In genomic region chr15:86002444-86002843, GRCh38 we compare ENCODE assay signal across 29 cellular contexts.
A peak's percentile ranks its signal among the peaks of the same experiment; 100 is the strongest.
DNase-seq lines count a peak whose midpoint lies in the region; ATAC-seq, FAIRE-seq and TF ChIP-seq lines count a peak whose summit lies in the region.
"Had no signal": no experiment of that assay in that cellular context is flagged by ENCODE, and none has a peak within 500 bp of the region (broad histone marks: within the 10 kb centered on the region; RNA-seq: fewer than 3 reads in every experiment).

No MANE protein-coding gene starts in this region.

- DNase-seq in mammary epithelial cell (peak; percentile 20), breast epithelium (ENCODE audit: low spot score in 2 of 2) (no peak), NCI-H524 treated with DMSO at 0.1 percent for 48 hours (lab: John Stamatoyannopoulos, UW) (peak; percentile 96), GM10266 (ENCODE audit: extremely low spot score) (no peak), neural progenitor cell (ENCODE audit: low spot score) (no peak), OCI-LY7 (ENCODE audit: low spot score) (no peak)
- DNase-seq: activated CD4-positive, alpha-beta memory T cell treated with anti-CD3 and anti-CD28 coated beads for 36 hours; anterior cingulate cortex; CD4-positive, alpha-beta memory T cell; effector memory CD8-positive, alpha-beta T cell; GOT3; left cardiac atrium; NCI-H1092 treated with DMSO at 0.1 percent for 48 hours; NCI-H2107; NCI-H526; sigmoid colon; stimulated activated naive CD4-positive, alpha-beta T cell treated with Interleukin-2 at 50 U/mL for 16 hours had no signal

- H3K27ac ChIP-seq in mammary epithelial cell (ENCODE audit: insufficient read depth, low read depth, low read length) (no peak overlapping the region), breast epithelium (no peak overlapping the region), neural progenitor cell (no peak overlapping the region), OCI-LY7 (ENCODE audit: low read depth, low read length, poor library complexity, severe bottlenecking) (no peak overlapping the region)
- H3K27ac ChIP-seq: coronary artery, prostate gland, sigmoid colon, SJCRH30 had no signal

- H3K79me2 ChIP-seq in mammary epithelial cell (ENCODE audit: insufficient read depth, low read length) (no peaks in the 10 kb centered on the region), neural progenitor cell (ENCODE audit: low read depth) (no peaks in the 10 kb centered on the region), OCI-LY7 (ENCODE audit: insufficient read depth, low read depth, low read length) (no peaks in the 10 kb centered on the region)

- H3K4me2 ChIP-seq in mammary epithelial cell (ENCODE audit: insufficient read depth, low read depth, low read length) (no peak overlapping the region), neural progenitor cell (no peak overlapping the region), OCI-LY7 (ENCODE audit: low read length) (no peak overlapping the region)

- no peaks in the 10 kb centered on the region for H3K9me3 ChIP-seq in mammary epithelial cell (replicated peaks; ENCODE audit: insufficient read depth, low read length)
- no peaks in the 10 kb centered on the region for H3K9me3 ChIP-seq in breast epithelium
- no peaks in the 10 kb centered on the region for H3K9me3 ChIP-seq in neural progenitor cell (ENCODE audit: low read depth)
- no peaks in the 10 kb centered on the region for H3K9me3 ChIP-seq in OCI-LY7 (ENCODE audit: low read length)
- H3K9me3 ChIP-seq: prostate gland, sigmoid colon, SJCRH30 had no signal

- H3K4me3 ChIP-seq in mammary epithelial cell (replicated peaks in 1 of 3; ENCODE audit: insufficient read depth in 1 of 3, low read depth in 2 of 3, low read length in 3 of 3) = no peak overlapping the region
- H3K4me3 ChIP-seq in breast epithelium = no peak overlapping the region
- no peak overlapping the region for H3K4me3 ChIP-seq in neural progenitor cell
- H3K4me3 ChIP-seq in OCI-LY7 (ENCODE audit: low read depth, low read length, poor library complexity, severe bottlenecking) = no peak overlapping the region
- H3K4me3 ChIP-seq: coronary artery, prostate gland, sigmoid colon, SJCRH30 had no signal

- H3K4me1 ChIP-seq in mammary epithelial cell (ENCODE audit: insufficient read depth, low read length) (no peaks in the 10 kb centered on the region), breast epithelium (no peaks in the 10 kb centered on the region), neural progenitor cell (peaks cover 12% of the 10 kb centered on the region), OCI-LY7 (ENCODE audit: insufficient read depth, low read length, poor library complexity, severe bottlenecking) (no peaks in the 10 kb centered on the region)
- H3K4me1 ChIP-seq: prostate gland, sigmoid colon had no signal

- H3K4me1 Mint-ChIP-seq in neural progenitor cell = no peaks in the 10 kb centered on the region
- H3K4me1 Mint-ChIP-seq: CD4-positive, alpha-beta memory T cell had no signal

- H3K9ac ChIP-seq in mammary epithelial cell (ENCODE audit: insufficient read depth, low read length) (no peak overlapping the region), neural progenitor cell (no peak overlapping the region)

- H3K36me3 ChIP-seq in mammary epithelial cell (ENCODE audit: insufficient read depth, low read length) (no peaks in the 10 kb centered on the region), breast epithelium (no peaks in the 10 kb centered on the region), neural progenitor cell (no peaks in the 10 kb centered on the region), OCI-LY7 (ENCODE audit: insufficient read depth, low read length) (no peaks in the 10 kb centered on the region)
- H3K36me3 ChIP-seq: prostate gland, sigmoid colon, SJCRH30 had no signal

- peak; percentile 64 for FAIRE-seq in islet of Langerhans (lab: Jason Lieb, UNC)
- FAIRE-seq: A204.1, RCC 7860, TTC549 had no signal

- CTCF ChIA-PET in mammary epithelial cell (lab: Charles Lee; ENCODE audit: low non-redundant PET) = no interaction called here
- CTCF ChIA-PET in OCI-LY7 (lab: Charles Lee; ENCODE audit: unreplicated experiment) = no interaction called here

- H3K27me3 ChIP-seq in mammary epithelial cell (ENCODE audit: insufficient read depth, low read length) (peaks cover 4% of the 10 kb centered on the region), breast epithelium (peaks cover 0 to 6% of the 10 kb centered on the region in 2 donors), neural progenitor cell (no peaks in the 10 kb centered on the region)
- H3K27me3 ChIP-seq: sigmoid colon, SJCRH30 had no signal

- intact Hi-C loops in mammary epithelial cell (cut with micrococcal nuclease) = no loop called here
- intact Hi-C loops in breast epithelium (cut with DNase I; ENCODE audit: low total_unique reads) = no loop called here
- intact Hi-C loops in OCI-LY7 (cut with micrococcal nuclease; ENCODE audit: unreplicated experiment) = no loop called here

- H3K9me2 ChIP-seq in OCI-LY7 (ENCODE audit: insufficient read depth, low read length) = no peaks in the 10 kb centered on the region

- peaks cover 5% of the 10 kb centered on the region for H3K27me3 Mint-ChIP-seq in neural progenitor cell (ENCODE audit: insufficient read depth, low read depth)

- dilution Hi-C loops in mammary epithelial cell (cut with HindIII; ENCODE audit: low sequenced_read_pairs) = no loop called here

- ATAC-seq in GM18519 (IDR thresholded peaks at IDR 0.05; ENCODE audit: low FRiP score, unreplicated experiment) = no peak
- ATAC-seq: activated CD4-positive, CD25-positive, alpha-beta regulatory T cell treated with anti-CD3 and anti-CD28 coated beads, Interleukin-2, amount 50 U/mL, for 24 hours; effector memory CD8-positive, alpha-beta T cell; left cardiac atrium had no signal

- no peaks in the 10 kb centered on the region for H4K20me1 ChIP-seq in mammary epithelial cell (ENCODE audit: insufficient read depth, low read length)
- H4K20me1 ChIP-seq in neural progenitor cell (ENCODE audit: low read depth) = no peaks in the 10 kb centered on the region
- no peaks in the 10 kb centered on the region for H4K20me1 ChIP-seq in OCI-LY7 (ENCODE audit: insufficient read depth, low read length)

- H2AFZ ChIP-seq in mammary epithelial cell (ENCODE audit: low read depth, low read length) (no peak overlapping the region), neural progenitor cell (replicated peaks) (no peak overlapping the region), OCI-LY7 (ENCODE audit: low read length) (no peak overlapping the region)

- TF ChIP-seq CTCF in mammary epithelial cell (conservative IDR thresholded peaks at IDR 0.05 in 1 of 2, IDR thresholded peaks at IDR 0.05 in 1 of 2; ENCODE audit: extremely low read depth in 1 of 2, insufficient read depth in 1 of 2, low read depth in 1 of 2, low read length in 2 of 2) (no peak), breast epithelium (IDR thresholded peaks at IDR 0.05) (no peak), GM10266 (IDR thresholded peaks at IDR 0.05; ENCODE audit: control insufficient read depth, insufficient read depth, low read depth, missing control alignments) (no peak), neural progenitor cell (IDR thresholded peaks at IDR 0.05) (no peak), OCI-LY7 (conservative IDR thresholded peaks at IDR 0.05; ENCODE audit: low read length) (no peak)

- no peak overlapping the region for H3K27ac Mint-ChIP-seq in neural progenitor cell
- H3K27ac Mint-ChIP-seq: activated CD4-positive, alpha-beta memory T cell treated with anti-CD3 and anti-CD28 coated beads for 36 hours; activated naive CD8-positive, alpha-beta T cell; activated T-helper 2 cell treated with anti-CD3 and anti-CD28 coated beads, Interferon-gamma antibody, Interleukin-2, Interleukin-4, amounts not matched to agents 10 μg/mL and 5 μg/mL and 100 μg/mL, durations not matched to agents 14 hours and 24 hours and 36 hours; CD4-positive, alpha-beta memory T cell; T-helper 1 cell treated with Interleukin-12 subunit alpha and Interleukin-12 subunit beta and Interleukin-4 antibody, amounts not matched to agents 30 μg/mL and 1 μg/mL, for 36 hours had no signal

- no peaks in the 10 kb centered on the region for H3K36me3 Mint-ChIP-seq in neural progenitor cell
- H3K36me3 Mint-ChIP-seq: activated CD4-positive, alpha-beta memory T cell treated with anti-CD3 and anti-CD28 coated beads for 36 hours; activated naive CD8-positive, alpha-beta T cell; CD4-positive, alpha-beta memory T cell had no signal

- H3K9me3 Mint-ChIP-seq in neural progenitor cell = no peaks in the 10 kb centered on the region
- H3K9me3 Mint-ChIP-seq: activated CD4-positive, alpha-beta memory T cell treated with anti-CD3 and anti-CD28 coated beads for 36 hours; activated T-helper 2 cell treated with anti-CD3 and anti-CD28 coated beads, Interferon-gamma antibody, Interleukin-2, Interleukin-4, amounts not matched to agents 10 μg/mL and 5 μg/mL and 100 μg/mL, durations not matched to agents 14 hours and 24 hours and 36 hours; effector memory CD8-positive, alpha-beta T cell; T-helper 1 cell treated with Interleukin-12 subunit alpha and Interleukin-12 subunit beta and Interleukin-4 antibody, amounts not matched to agents 30 μg/mL and 1 μg/mL, for 36 hours had no signal

- H3K4me3 Mint-ChIP-seq in neural progenitor cell = no peak overlapping the region
- H3K4me3 Mint-ChIP-seq: activated CD4-positive, alpha-beta memory T cell treated with anti-CD3 and anti-CD28 coated beads for 36 hours; activated naive CD8-positive, alpha-beta T cell; CD4-positive, alpha-beta memory T cell; effector memory CD8-positive, alpha-beta T cell; T-helper 1 cell treated with Interleukin-12 subunit alpha and Interleukin-12 subunit beta and Interleukin-4 antibody, amounts not matched to agents 30 μg/mL and 1 μg/mL, for 36 hours had no signal

- no peak for TF ChIP-seq POLR2A in breast epithelium (IDR thresholded peaks at IDR 0.05)

- POLR2A ChIA-PET in OCI-LY7 (lab: Charles Lee) = no interaction called here

- H3F3A ChIP-seq in neural progenitor cell (ENCODE audit: low read depth) = no peaks in the 10 kb centered on the region

- in situ Hi-C loops in mammary epithelial cell (cut with MboI; ENCODE audit: low sequenced_read_pairs in 2 of 2) = no loop called here

- BruUV-seq in mammary epithelial cell (replicated peaks; lab: Mats Ljungman, UMichigan) (no TSS peak), OCI-LY7 (replicated peaks; lab: Mats Ljungman, UMichigan) (no TSS peak)

Comparison
In these comparisons a context has a peak if more than half of its experiments do, and no peak if none do; other contexts are left out.
1. DNase-seq: peak in mammary epithelial cell (single experiment) and NCI-H524 treated with DMSO at 0.1 percent for 48 hours (single experiment); none in breast epithelium (0 of 2), GM10266 (single experiment), neural progenitor cell (single experiment) and OCI-LY7 (single experiment).